18 cellular contexts compared by ENCODE assay signal in genomic region chr5:43802651-43803050, GRCh38.
"Had no signal": no experiment of that assay in that cellular context is flagged by ENCODE, and none has a peak within 500 bp of the region (broad histone marks: within the 10 kb centered on the region; RNA-seq: fewer than 3 reads in every experiment).

No MANE protein-coding gene starts in this region.

- H3K27ac ChIP-seq: neutrophil, transverse colon, vagina had no signal

- H3K4me3 ChIP-seq: dorsolateral prefrontal cortex, skin epidermis, transverse colon, vagina had no signal

- H3K27me3 ChIP-seq: dorsolateral prefrontal cortex, neutrophil, transverse colon, vagina had no signal

- H3K9me3 ChIP-seq: neutrophil, transverse colon, vagina had no signal

- H3K36me3 ChIP-seq: neutrophil, transverse colon, vagina had no signal

- ATAC-seq: left ventricle myocardium superior, natural killer cell had no signal

- H3K4me1 ChIP-seq: transverse colon, vagina had no signal

- DNase-seq: activated B cell treated with CpG ODN at 0.5 μM for 24 hours; activated CD4-positive, alpha-beta T cell treated with anti-CD3 and anti-CD28 coated beads, Interleukin-2, amount 50 U/mL, for 1 hour; activated naive CD8-positive, alpha-beta T cell treated with anti-CD3 and anti-CD28 coated beads for 36 hours; dorsolateral prefrontal cortex; endodermal cell; erythroblast; glutamatergic neuron; left ventricle myocardium superior; mesendoderm; natural killer cell; posterior cingulate gyrus; stimulated activated CD4-positive, alpha-beta T cell treated with anti-CD3 and anti-CD28 coated beads, Interleukin-4, amount 100 ng/mL, for 4 hours; stimulated activated CD8-positive, alpha-beta memory T cell treated with anti-CD3 and anti-CD28 coated beads, Interleukin-4, amount 100 ng/mL, for 48 hours; stimulated activated naive CD4-positive, alpha-beta T cell treated with Interleukin-2 at 50 U/mL for 16 hours; transverse colon had no signal
